Comparison of ENCODE assay signal across 8 cellular contexts in the genomic region with DNA sequence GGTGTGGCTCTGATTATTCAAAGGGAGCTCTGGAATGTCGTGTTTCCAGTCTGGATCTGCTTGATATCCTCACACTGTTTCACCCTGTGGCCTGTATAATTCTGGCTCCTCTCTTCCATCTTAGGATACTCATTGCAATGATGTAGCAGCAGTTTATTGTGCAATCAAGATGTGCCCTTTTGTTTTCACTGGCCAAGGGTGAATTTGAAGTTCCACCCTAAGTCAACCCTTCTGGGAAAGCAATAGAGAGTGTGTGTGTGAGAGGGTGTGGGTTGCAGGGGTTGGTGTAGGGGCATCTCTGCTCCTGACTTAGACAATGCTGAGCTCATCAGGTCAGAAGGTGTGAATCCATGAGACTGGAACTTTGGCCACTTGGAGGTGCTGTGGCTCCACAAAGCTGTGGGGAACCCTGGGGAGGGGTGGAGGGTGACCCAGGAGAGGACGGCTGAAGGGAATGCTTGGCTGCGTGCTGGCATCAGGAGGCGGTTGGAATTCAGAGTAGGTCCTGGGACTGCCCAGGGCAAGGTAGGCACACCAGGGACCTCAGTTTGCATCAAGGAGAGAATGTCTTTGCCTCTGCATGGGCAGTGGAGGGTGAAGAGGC.
DNase-seq lines count a peak whose midpoint lies in the region; ATAC-seq and TF ChIP-seq lines count a peak whose summit lies in the region.

No MANE protein-coding gene starts in this region.

- peak overlapping the region; percentile 19 for H3K4me3 Mint-ChIP-seq in type B pancreatic cell

- peak overlapping the region; percentile 90 for H3K27ac Mint-ChIP-seq in type B pancreatic cell

- peak; percentile 19 for ATAC-seq in left ventricle myocardium superior
- no peak for ATAC-seq in Right ventricle myocardium superior (ENCODE audit: poor library complexity)
- ATAC-seq in HG03108 (IDR thresholded peaks at IDR 0.05; ENCODE audit: unreplicated experiment): no peak
- ATAC-seq in GM19452 (IDR thresholded peaks at IDR 0.05; ENCODE audit: unreplicated experiment): no peak

- H3K36me3 Mint-ChIP-seq in type B pancreatic cell: no peaks in the 10 kb centered on the region

- H3K9me3 Mint-ChIP-seq in type B pancreatic cell: no peaks in the 10 kb centered on the region

- DNase-seq in left ventricle myocardium superior (no peak), Right ventricle myocardium superior (no peak), RPMI7951 (ENCODE audit: low read depth) (peak; percentile 73), fibroblast of peridontal ligament (ENCODE audit: extremely low read depth) (peak; percentile 40), type B pancreatic cell (ENCODE audit: extremely low spot score, unreplicated experiment) (no peak), NCI-H510A treated with DMSO at 0.1 percent for 48 hours (lab: John Stamatoyannopoulos, UW) (no peak)

- intact Hi-C loops in left ventricle myocardium superior (cut with micrococcal nuclease): no loop called here
- intact Hi-C loops in Right ventricle myocardium superior (cut with DNase I): no loop called here

- TF ChIP-seq CTCF in type B pancreatic cell (conservative IDR thresholded peaks at IDR 0.05): no peak

- peaks cover 6% of the 10 kb centered on the region for H3K4me1 Mint-ChIP-seq in type B pancreatic cell (ENCODE audit: unreplicated experiment)

- H3K27me3 Mint-ChIP-seq in type B pancreatic cell: no peaks in the 10 kb centered on the region

Comparison
In these comparisons a context has a peak if more than half of its experiments do, and no peak if none do; other contexts are left out.
1. DNase-seq: peak in RPMI7951 (single experiment) and fibroblast of peridontal ligament (single experiment); none in left ventricle myocardium superior (single experiment), Right ventricle myocardium superior (single experiment), type B pancreatic cell (single experiment) and NCI-H510A treated with DMSO at 0.1 percent for 48 hours (single experiment).